ENCODE assay signal across 8 cellular contexts in the genomic region with DNA sequence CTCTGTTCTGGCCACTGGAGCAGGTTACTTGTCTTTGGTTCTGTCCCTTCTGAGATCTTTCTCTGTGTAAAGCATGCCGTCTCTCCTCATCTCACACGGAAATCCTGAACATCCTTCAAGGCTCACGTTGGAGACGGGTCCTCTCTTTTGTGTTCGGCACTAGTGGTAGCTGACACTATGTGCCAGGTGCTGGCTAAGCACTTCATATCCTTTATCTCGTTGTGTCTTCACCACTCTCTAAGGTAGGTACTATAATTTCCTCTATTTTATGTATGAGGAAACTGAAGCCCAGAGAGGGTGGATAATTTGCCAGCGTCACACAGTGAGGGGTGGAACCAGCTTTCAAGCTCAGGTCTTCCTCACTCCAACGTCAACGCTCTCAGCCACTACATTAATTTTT. TPM values are rescaled to one million over a fixed set of nuclear protein-coding genes. Genes with fewer than 3 reads are reported as not detected.
DNase-seq lines count a peak whose midpoint lies in the region; ATAC-seq, FAIRE-seq and TF ChIP-seq lines count a peak whose summit lies in the region.

No MANE protein-coding gene starts in this region.

- no peak for TF ChIP-seq CTCF in activated B cell treated with CpG ODN at 0.5 μM for 24 hours (IDR thresholded peaks at IDR 0.05)

- no peaks in the 10 kb centered on the region for H3K27me3 Mint-ChIP-seq in activated B cell treated with CpG ODN at 0.5 μM for 24 hours

- CTCF ChIA-PET in activated B cell treated with CpG ODN at 0.5 μM for 24 hours (lab: Charles Lee): interaction anchor here (3.1 kb wide), 1 partner anchor 58 kb away, joined by 9 read pairs; no protein-coding TSS in a partner anchor

- no peak for ATAC-seq in activated B cell treated with CpG ODN at 0.5 μM for 24 hours (ENCODE audit: low read depth)
- no peak for ATAC-seq in activated CD4-positive, CD25-positive, alpha-beta regulatory T cell treated with anti-CD3 and anti-CD28 coated beads, Interleukin-2, amount 50 U/mL, for 24 hours

- peaks cover 34% of the 10 kb centered on the region for H3K36me3 Mint-ChIP-seq in activated B cell treated with CpG ODN at 0.5 μM for 24 hours (ENCODE audit: low read depth)

- TF ChIP-seq POLR2A in H54 (IDR thresholded peaks at IDR 0.05; ENCODE audit: low read depth, low read length): no peak

- no peak overlapping the region for H3K9ac ChIP-seq in iPS-15b (ENCODE audit: low read depth, low read length)

- POLR2A ChIA-PET in activated B cell treated with CpG ODN at 0.5 μM for 24 hours (lab: Charles Lee): interaction anchor here (2.1 to 5.4 kb wide), 3 partner anchors 12 to 135 kb away, joined by 10 to 59 read pairs (median 29); partner anchors contain the start of gene EFCAB12

- FAIRE-seq in H54 (lab: Jason Lieb, UNC): no peak

- peak overlapping the region; percentile 69 for H3K27ac ChIP-seq in temporal lobe (ENCODE audit: low read depth, low read length)

- H3K27me3 ChIP-seq in iPS-15b (ENCODE audit: control insufficient read depth, insufficient read depth, low read length): no peaks in the 10 kb centered on the region

- no peaks in the 10 kb centered on the region for H3K9me3 ChIP-seq in iPS-15b (ENCODE audit: control insufficient read depth, insufficient read depth, low read length)

- peaks cover 6% of the 10 kb centered on the region for H3K36me3 ChIP-seq in iPS-15b (ENCODE audit: control insufficient read depth, insufficient read depth, low read length)

- peak overlapping the region; percentile 96 for H3K4me3 Mint-ChIP-seq in activated B cell treated with CpG ODN at 0.5 μM for 24 hours

- H3K4me1 ChIP-seq in iPS-15b (ENCODE audit: control insufficient read depth, insufficient read depth, low read length): no peaks in the 10 kb centered on the region

- peak overlapping the region; percentile 85 for H3K4me3 ChIP-seq in iPS-15b (ENCODE audit: low read depth, low read length)

- no peaks in the 10 kb centered on the region for H3K9me3 Mint-ChIP-seq in activated B cell treated with CpG ODN at 0.5 μM for 24 hours

- DNase-seq in activated naive CD4-positive, alpha-beta T cell treated with Interleukin-2 at 50 U/mL for 16 hours: peak; percentile 8
- DNase-seq in activated naive CD4-positive, alpha-beta T cell (lab: John Stamatoyannopoulos, UW): no peak
- no peak for DNase-seq in activated B cell treated with CpG ODN at 0.5 μM for 24 hours
- no peak for DNase-seq in H54 (ENCODE audit: insufficient read length, low spot score)
- no peak for DNase-seq in NCI-H446 (lab: John Stamatoyannopoulos, UW)

- peak overlapping the region; percentile 96 for H3K27ac Mint-ChIP-seq in activated B cell treated with CpG ODN at 0.5 μM for 24 hours

- intact Hi-C loops in activated B cell treated with CpG ODN at 0.5 μM for 24 hours (cut with micrococcal nuclease): loop anchor here (2.0 to 5.0 kb wide), 7 partner anchors 59 to 1389 kb away; partner anchors contain the start of genes ACAD9, CNBP, PIK3R4 and SEC61A1

- peaks cover 48% of the 10 kb centered on the region for H3K4me1 Mint-ChIP-seq in activated B cell treated with CpG ODN at 0.5 μM for 24 hours

RNA-seq across cellular contexts. Expression of gene IFT122, which starts 1.2 kb away (rescaled TPM):
- 18.7 and 19.2 TPM in 2 replicates for total RNA-seq in activated B cell treated with CpG ODN at 0.5 μM for 24 hours
- total RNA-seq in temporal lobe: 21.4 TPM

RNA-seq across cellular contexts. Expression of gene MBD4, which starts 1.5 kb away (rescaled TPM):
- total RNA-seq in activated B cell treated with CpG ODN at 0.5 μM for 24 hours (86.3 and 98.7 TPM in 2 replicates), temporal lobe (12.8 TPM)

RNA-seq across cellular contexts. Expression of gene EFCAB12, which starts 12.8 kb away (rescaled TPM):
- total RNA-seq in activated B cell treated with CpG ODN at 0.5 μM for 24 hours (1.8 and 2.1 TPM in 2 replicates), temporal lobe (under 0.01 TPM)
